In the genomic region with DNA sequence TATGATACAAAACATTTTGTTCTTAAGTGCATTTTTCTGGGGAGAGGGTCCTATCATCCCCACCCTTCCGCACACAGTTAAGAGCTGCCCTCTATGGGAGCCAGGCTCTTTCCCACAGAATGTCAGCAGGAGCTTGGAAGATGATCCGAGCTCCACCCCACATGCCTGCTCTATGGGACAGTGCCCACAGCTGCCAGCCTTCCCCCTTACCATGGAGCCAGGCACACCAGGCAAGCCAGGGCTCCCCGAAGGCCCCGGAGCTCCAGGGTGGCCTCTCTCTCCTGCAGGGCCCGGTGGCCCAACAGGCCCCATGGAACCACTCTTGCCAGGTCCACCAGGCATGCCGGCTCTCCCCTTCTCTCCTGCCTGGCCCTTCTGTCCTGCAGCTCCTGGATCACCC, we compare ENCODE assay signal across 27 cellular contexts. TPM values are rescaled to one million over a fixed set of nuclear protein-coding genes. Genes with fewer than 3 reads are reported as not detected.
"Had no signal": no experiment of that assay in that cellular context is flagged by ENCODE, and none has a peak within 500 bp of the region (broad histone marks: within the 10 kb centered on the region; RNA-seq: fewer than 3 reads in every experiment).

No MANE protein-coding gene starts in this region.

- H3K4me2 ChIP-seq: hepatocyte had no signal

- H3K9me3 Mint-ChIP-seq: activated naive CD4-positive, alpha-beta T cell treated with anti-CD3 and anti-CD28 coated beads, Interleukin-2, amount 10 ng/mL, durations not matched to agents 7 days and 5 days; activated naive CD8-positive, alpha-beta T cell treated with anti-CD3 and anti-CD28 coated beads, Interleukin-2, amount 10 ng/mL, durations not matched to agents 7 days and 5 days; brain; effector memory CD8-positive, alpha-beta T cell; mesothelial cell of epicardium; naive thymus-derived CD8-positive, alpha-beta T cell had no signal

- H3K79me2 ChIP-seq: hepatocyte had no signal

- DNase-seq: activated CD4-positive, alpha-beta T cell treated with anti-CD3 and anti-CD28 coated beads for 36 hours; activated CD4-positive, alpha-beta T cell treated with anti-CD3 and anti-CD28 coated beads, Interleukin-2, amount 50 U/mL, for 4 hours; activated CD4-positive, CD25-positive, alpha-beta regulatory T cell; activated gamma-delta T cell; activated naive CD4-positive, alpha-beta T cell treated with anti-CD3 and anti-CD28 coated beads, Interleukin-2, amount 10 ng/mL, durations not matched to agents 7 days and 5 days; activated naive CD8-positive, alpha-beta T cell treated with anti-CD3 and anti-CD28 coated beads, Interleukin-2, amount 10 ng/mL, durations not matched to agents 7 days and 5 days; cortex of kidney; effector memory CD8-positive, alpha-beta T cell; islet precursor cell; left colon; naive thymus-derived CD8-positive, alpha-beta T cell; pancreas; stimulated activated CD4-positive, alpha-beta T cell treated with anti-CD3 and anti-CD28 coated beads, Interleukin-15, amount 100 ng/mL, for 24 hours; stimulated activated CD4-positive, alpha-beta T cell treated with anti-CD3 and anti-CD28 coated beads, Interleukin-2, amount 100 ng/mL, for 24 hours; stimulated activated naive CD4-positive, alpha-beta T cell; uterus had no signal

- H3K27me3 Mint-ChIP-seq: activated CD4-positive, alpha-beta T cell treated with anti-CD3 and anti-CD28 coated beads for 36 hours; activated naive CD8-positive, alpha-beta T cell treated with anti-CD3 and anti-CD28 coated beads, Interleukin-2, amount 10 ng/mL, durations not matched to agents 7 days and 5 days had no signal

- H3K27me3 ChIP-seq: ascending aorta, gastroesophageal sphincter, hepatocyte, pancreas, suprapubic skin, tibial nerve, uterus had no signal

- H3K36me3 Mint-ChIP-seq: activated naive CD4-positive, alpha-beta T cell treated with anti-CD3 and anti-CD28 coated beads, Interleukin-2, amount 10 ng/mL, durations not matched to agents 7 days and 5 days; activated naive CD8-positive, alpha-beta T cell treated with anti-CD3 and anti-CD28 coated beads, Interleukin-2, amount 10 ng/mL, durations not matched to agents 7 days and 5 days; brain; naive thymus-derived CD8-positive, alpha-beta T cell had no signal

- H3K27ac Mint-ChIP-seq: activated CD4-positive, alpha-beta T cell treated with anti-CD3 and anti-CD28 coated beads for 36 hours; activated naive CD4-positive, alpha-beta T cell treated with anti-CD3 and anti-CD28 coated beads, Interleukin-2, amount 10 ng/mL, durations not matched to agents 7 days and 5 days; activated naive CD8-positive, alpha-beta T cell treated with anti-CD3 and anti-CD28 coated beads, Interleukin-2, amount 10 ng/mL, durations not matched to agents 7 days and 5 days; mesothelial cell of epicardium had no signal

- H3K36me3 ChIP-seq: pancreas, prostate gland, uterus had no signal

- H3K4me3 ChIP-seq: ascending aorta, gastroesophageal sphincter, hepatocyte, pancreas, prostate gland, suprapubic skin, tibial nerve, uterus had no signal

- H3K4me1 Mint-ChIP-seq: activated CD4-positive, alpha-beta T cell treated with anti-CD3 and anti-CD28 coated beads for 36 hours; activated naive CD4-positive, alpha-beta T cell treated with anti-CD3 and anti-CD28 coated beads, Interleukin-2, amount 10 ng/mL, durations not matched to agents 7 days and 5 days; activated naive CD8-positive, alpha-beta T cell treated with anti-CD3 and anti-CD28 coated beads, Interleukin-2, amount 10 ng/mL, durations not matched to agents 7 days and 5 days; naive thymus-derived CD8-positive, alpha-beta T cell had no signal

- H3K4me3 Mint-ChIP-seq: activated CD4-positive, alpha-beta T cell treated with anti-CD3 and anti-CD28 coated beads for 36 hours; activated naive CD4-positive, alpha-beta T cell treated with anti-CD3 and anti-CD28 coated beads, Interleukin-2, amount 10 ng/mL, durations not matched to agents 7 days and 5 days; activated naive CD8-positive, alpha-beta T cell treated with anti-CD3 and anti-CD28 coated beads, Interleukin-2, amount 10 ng/mL, durations not matched to agents 7 days and 5 days; brain; effector memory CD8-positive, alpha-beta T cell; mesothelial cell of epicardium; naive thymus-derived CD8-positive, alpha-beta T cell had no signal

- H2AFZ ChIP-seq: hepatocyte had no signal

- H3K9me3 ChIP-seq: ascending aorta, gastroesophageal sphincter, pancreas, prostate gland, suprapubic skin, tibial nerve, uterus had no signal

- H3K4me1 ChIP-seq: prostate gland, uterus had no signal

- H3K27ac ChIP-seq: ascending aorta, gastroesophageal sphincter, hepatocyte, pancreas, prostate gland, suprapubic skin, uterus had no signal

RNA-seq across cellular contexts. Expression of gene HCRTR1, which starts 37.6 kb away (rescaled TPM):
- total RNA-seq: activated CD4-positive, alpha-beta T cell treated with anti-CD3 and anti-CD28 coated beads for 36 hours; activated naive CD8-positive, alpha-beta T cell treated with anti-CD3 and anti-CD28 coated beads, Interleukin-2, amount 10 ng/mL, durations not matched to agents 7 days and 5 days; ascending aorta; cardiac septum; fibroblast of lung; hepatocyte; naive thymus-derived CD8-positive, alpha-beta T cell; prostate gland; suprapubic skin; T-helper 1 cell treated with Interleukin-12 subunit alpha and Interleukin-12 subunit beta and Interleukin-4 antibody, amounts not matched to agents 30 ng/mL and 1 ng/mL, for 36 hours; uterus had no signal
- polyA plus RNA-seq: fibroblast of lung; hepatocyte; naive thymus-derived CD8-positive, alpha-beta T cell had no signal

RNA-seq across cellular contexts. Expression of gene COL16A1, which starts 48.7 kb away (rescaled TPM):
- total RNA-seq: naive thymus-derived CD8-positive, alpha-beta T cell had no signal
